In the genomic region with DNA sequence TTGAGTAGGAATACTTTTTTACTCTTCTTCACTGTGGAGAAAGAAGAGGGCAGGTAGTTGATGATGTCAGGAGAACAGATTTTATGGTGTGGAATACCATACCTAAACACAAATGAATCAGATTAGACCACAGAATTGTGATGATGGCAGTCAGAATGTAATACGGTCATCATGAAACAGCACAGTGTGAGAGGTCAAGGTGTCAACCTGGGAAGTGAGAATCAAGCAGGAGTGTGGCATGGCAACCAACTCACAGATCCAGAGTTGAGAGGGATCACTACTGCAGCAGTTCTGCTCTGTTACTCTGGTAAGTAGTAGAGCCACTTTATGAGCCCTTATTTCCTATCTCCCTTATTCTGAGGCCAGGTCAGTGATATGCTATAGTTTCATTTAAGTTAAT, we compare ENCODE assay signal across 17 cellular contexts. TPM values are rescaled to one million over a fixed set of nuclear protein-coding genes. Genes with fewer than 3 reads are reported as not detected.
DNase-seq lines count a peak whose midpoint lies in the region; ATAC-seq and TF ChIP-seq lines count a peak whose summit lies in the region.
"Had no signal": no experiment of that assay in that cellular context is flagged by ENCODE, and none has a peak within 500 bp of the region (broad histone marks: within the 10 kb centered on the region; RNA-seq: fewer than 3 reads in every experiment).

No MANE protein-coding gene starts in this region.

- no peaks in the 10 kb centered on the region for H3K4me1 ChIP-seq in mammary epithelial cell (ENCODE audit: insufficient read depth, low read length)
- H3K4me1 ChIP-seq in gastroesophageal sphincter, result no peaks in the 10 kb centered on the region
- H3K4me1 ChIP-seq: psoas muscle, tibial nerve had no signal

- no peak overlapping the region for H3K9ac ChIP-seq in mammary epithelial cell (ENCODE audit: insufficient read depth, low read length)

- ATAC-seq in HG03159 (IDR thresholded peaks at IDR 0.05; ENCODE audit: unreplicated experiment) (peak; percentile 49), gastroesophageal sphincter (no peak), HG03460 (IDR thresholded peaks at IDR 0.05; ENCODE audit: unreplicated experiment) (no peak)
- ATAC-seq: left cardiac atrium, psoas muscle had no signal

- no peak for TF ChIP-seq EP300 in gastroesophageal sphincter (IDR thresholded peaks at IDR 0.05)

- WGBS in mammary epithelial cell (ENCODE audit: low coverage, missing lambda C conversion rate), result 75% methylated on average over 1 of the region's 1 CpG
- WGBS in gastroesophageal sphincter (ENCODE audit: low coverage in 1 of 2), 2 donors, result 50 to 100% methylated on average over 1 of the region's 1 CpG

- H3K4me3 ChIP-seq in mammary epithelial cell (replicated peaks in 1 of 3; ENCODE audit: insufficient read depth in 1 of 3, low read depth in 2 of 3, low read length in 3 of 3), result no peak overlapping the region
- H3K4me3 ChIP-seq in gastroesophageal sphincter, result no peak overlapping the region
- H3K4me3 ChIP-seq: psoas muscle, SK-N-MC, tibial nerve had no signal

- H3K9me3 ChIP-seq in mammary epithelial cell (replicated peaks; ENCODE audit: insufficient read depth, low read length), result no peaks in the 10 kb centered on the region
- no peaks in the 10 kb centered on the region for H3K9me3 ChIP-seq in gastroesophageal sphincter
- H3K9me3 ChIP-seq: psoas muscle, tibial nerve had no signal

- H3K27me3 ChIP-seq in mammary epithelial cell (ENCODE audit: insufficient read depth, low read length) (no peaks in the 10 kb centered on the region), gastroesophageal sphincter (no peaks in the 10 kb centered on the region)
- H3K27me3 ChIP-seq: tibial nerve had no signal

- no peaks in the 10 kb centered on the region for H3K79me2 ChIP-seq in mammary epithelial cell (ENCODE audit: insufficient read depth, low read length)

- no peak for TF ChIP-seq POLR2A in gastroesophageal sphincter (IDR thresholded peaks at IDR 0.05)

- H3K27ac ChIP-seq in mammary epithelial cell (ENCODE audit: insufficient read depth, low read depth, low read length), result no peak overlapping the region
- no peak overlapping the region for H3K27ac ChIP-seq in gastroesophageal sphincter
- H3K27ac ChIP-seq: psoas muscle, SK-N-MC, tibial nerve had no signal

- H2AFZ ChIP-seq in mammary epithelial cell (ENCODE audit: low read depth, low read length), result no peak overlapping the region

- DNase-seq in AG08396 (ENCODE audit: low spot score) (peak; percentile 22), ELR (ENCODE audit: low read depth) (peak; percentile 45), mammary epithelial cell (peak; percentile 63), NCI-H187 (lab: John Stamatoyannopoulos, UW) (no peak), NCI-H1436 (lab: John Stamatoyannopoulos, UW) (no peak)
- DNase-seq: anterior cingulate cortex, DMS153, KBM-7, left cardiac atrium, naive B cell, NCI-H1417 treated with DMSO at 0.1 percent for 48 hours, psoas muscle had no signal

- no peaks in the 10 kb centered on the region for H4K20me1 ChIP-seq in mammary epithelial cell (ENCODE audit: insufficient read depth, low read length)

- H3K4me2 ChIP-seq in mammary epithelial cell (ENCODE audit: insufficient read depth, low read depth, low read length), result no peak overlapping the region

- no TSS peak for BruUV-seq in mammary epithelial cell (replicated peaks; lab: Mats Ljungman, UMichigan)

- no peak for TF ChIP-seq CTCF in mammary epithelial cell (conservative IDR thresholded peaks at IDR 0.05 in 1 of 2, IDR thresholded peaks at IDR 0.05 in 1 of 2; ENCODE audit: extremely low read depth in 1 of 2, insufficient read depth in 1 of 2, low read depth in 1 of 2, low read length in 2 of 2)
- no peak for TF ChIP-seq CTCF in gastroesophageal sphincter (IDR thresholded peaks at IDR 0.05)

- CTCF ChIA-PET in mammary epithelial cell (lab: Charles Lee; ENCODE audit: low non-redundant PET), result no interaction called here

- intact Hi-C loops in mammary epithelial cell (cut with micrococcal nuclease), result no loop called here

- dilution Hi-C loops in mammary epithelial cell (cut with HindIII; ENCODE audit: low sequenced_read_pairs), result no loop called here

- in situ Hi-C loops in mammary epithelial cell (cut with MboI; ENCODE audit: low sequenced_read_pairs in 2 of 2), result no loop called here

- H3K36me3 ChIP-seq in mammary epithelial cell (ENCODE audit: insufficient read depth, low read length) (peaks cover 13% of the 10 kb centered on the region), gastroesophageal sphincter (peaks cover 0 to 59% of the 10 kb centered on the region in 2 donors)

RNA-seq across cellular contexts. Expression of a gene that starts 27.7 kb away (rescaled TPM):
- total RNA-seq in mammary epithelial cell (10 to 100 TPM; 22.0 to 36.5 TPM), gastroesophageal sphincter (10 to 100 TPM; 47.0 to 83.9 (median 65.9) TPM)
- polyA plus RNA-seq in mammary epithelial cell, result 12.2 TPM
- 3.7 TPM for polyA minus RNA-seq in mammary epithelial cell

Comparison
In these comparisons a context has a peak if more than half of its experiments do, and no peak if none do; other contexts are left out.
1. DNase-seq: peak in AG08396 (single experiment), ELR (single experiment) and mammary epithelial cell (single experiment); none in NCI-H187 (0 of 2) and NCI-H1436 (single experiment).